Comparison of ENCODE assay signal across 2 cellular contexts in the genomic region with DNA sequence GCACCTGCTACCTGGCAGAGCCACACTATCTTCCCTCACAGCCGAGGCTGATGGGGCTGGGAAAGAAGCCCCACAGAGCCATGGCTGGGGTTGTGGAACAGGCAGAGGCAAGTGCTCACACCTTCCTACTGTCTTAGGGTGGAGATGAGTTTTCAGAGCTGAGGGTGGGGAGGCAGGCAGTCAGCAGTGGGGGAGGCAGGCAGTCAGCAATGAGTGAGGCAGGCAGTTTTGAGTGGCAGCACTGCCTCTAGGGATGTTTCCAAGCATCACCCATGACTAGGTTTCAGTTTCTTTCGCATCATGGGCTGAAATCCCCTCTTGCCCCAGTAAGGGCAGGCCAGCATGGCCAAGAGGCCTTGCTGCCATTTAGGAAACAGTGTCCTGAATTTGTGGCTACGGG.
TF ChIP-seq lines count a peak whose summit lies in the region.

No MANE protein-coding gene starts in this region.

TF ChIP-seq in H1, 55 proteins besides CTCF, POLR2A, EP300 and RAD21:
- TF ChIP-seq SP1 (IDR thresholded peaks at IDR 0.05; ENCODE audit: low read depth, low read length) (no peak), RFX5 (IDR thresholded peaks at IDR 0.05; ENCODE audit: borderline replicate concordance, low read depth, low read length) (no peak), GTF2F1 (IDR thresholded peaks at IDR 0.05; ENCODE audit: borderline replicate concordance, low read depth, low read length) (no peak), SP4 (IDR thresholded peaks at IDR 0.05; ENCODE audit: low read length) (no peak), NANOG (IDR thresholded peaks at IDR 0.05; ENCODE audit: insufficient read depth, low read depth, low read length, poor library complexity, severe bottlenecking) (no peak), JUN (IDR thresholded peaks at IDR 0.05; ENCODE audit: low read depth, low read length) (no peak), CHD1 (IDR thresholded peaks at IDR 0.05; ENCODE audit: low read depth, low read length) (no peak), CBX5 (IDR thresholded peaks at IDR 0.05; ENCODE audit: low read depth, low read length) (no peak), RXRA (IDR thresholded peaks at IDR 0.05; ENCODE audit: insufficient read depth, low read depth, low read length) (no peak), YY1 (IDR thresholded peaks at IDR 0.05; ENCODE audit: low read depth, low read length) (no peak), EZH2 (IDR thresholded peaks at IDR 0.05; ENCODE audit: low read depth, low read length, severe bottlenecking) (no peak), POLR2AphosphoS5 (IDR thresholded peaks at IDR 0.05; ENCODE audit: low read depth, low read length) (no peak), HDAC2 (IDR thresholded peaks at IDR 0.05; ENCODE audit: borderline replicate concordance in 1 of 2, low read depth in 2 of 2, low read length in 2 of 2) (no peak), CTBP2 (IDR thresholded peaks at IDR 0.05; ENCODE audit: borderline replicate concordance, insufficient read depth, insufficient read length, low read length) (no peak)
- TF ChIP-seq, protein P1, sequence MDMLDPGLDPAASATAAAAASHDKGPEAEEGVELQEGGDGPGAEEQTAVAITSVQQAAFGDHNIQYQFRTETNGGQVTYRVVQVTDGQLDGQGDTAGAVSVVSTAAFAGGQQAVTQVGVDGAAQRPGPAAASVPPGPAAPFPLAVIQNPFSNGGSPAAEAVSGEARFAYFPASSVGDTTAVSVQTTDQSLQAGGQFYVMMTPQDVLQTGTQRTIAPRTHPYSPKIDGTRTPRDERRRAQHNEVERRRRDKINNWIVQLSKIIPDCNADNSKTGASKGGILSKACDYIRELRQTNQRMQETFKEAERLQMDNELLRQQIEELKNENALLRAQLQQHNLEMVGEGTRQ (IDR thresholded peaks at IDR 0.05; ENCODE audit: low read length) = no peak
- TF ChIP-seq, protein P2, sequence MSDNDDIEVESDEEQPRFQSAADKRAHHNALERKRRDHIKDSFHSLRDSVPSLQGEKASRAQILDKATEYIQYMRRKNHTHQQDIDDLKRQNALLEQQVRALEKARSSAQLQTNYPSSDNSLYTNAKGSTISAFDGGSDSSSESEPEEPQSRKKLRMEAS (IDR thresholded peaks at IDR 0.05) = no peak

TF ChIP-seq in HEK293T, 16 proteins besides CTCF, POLR2A, EP300 and RAD21:
- TF ChIP-seq CTBP1 (IDR thresholded peaks at IDR 0.05; ENCODE audit: borderline replicate concordance) (no peak), FOXM1 (IDR thresholded peaks at IDR 0.05; ENCODE audit: borderline replicate concordance) (no peak), HDGF (IDR thresholded peaks at IDR 0.05; ENCODE audit: borderline replicate concordance) (no peak), L3MBTL2 (conservative IDR thresholded peaks at IDR 0.05) (no peak), FOXK2 (IDR thresholded peaks at IDR 0.05) (no peak), SP1 (IDR thresholded peaks at IDR 0.05) (no peak), LEF1 (IDR thresholded peaks at IDR 0.05; ENCODE audit: borderline replicate concordance) (no peak), NFRKB (IDR thresholded peaks at IDR 0.05) (no peak), TARDBP (IDR thresholded peaks at IDR 0.05) (no peak), BHLHE40 (IDR thresholded peaks at IDR 0.05; ENCODE audit: borderline replicate concordance) (no peak), ELF4 (IDR thresholded peaks at IDR 0.05) (no peak), ZNF384 (IDR thresholded peaks at IDR 0.05) (no peak), ARNT (IDR thresholded peaks at IDR 0.05) (no peak), SUZ12 (IDR thresholded peaks at IDR 0.05) (no peak)
- TF ChIP-seq, protein P3, sequence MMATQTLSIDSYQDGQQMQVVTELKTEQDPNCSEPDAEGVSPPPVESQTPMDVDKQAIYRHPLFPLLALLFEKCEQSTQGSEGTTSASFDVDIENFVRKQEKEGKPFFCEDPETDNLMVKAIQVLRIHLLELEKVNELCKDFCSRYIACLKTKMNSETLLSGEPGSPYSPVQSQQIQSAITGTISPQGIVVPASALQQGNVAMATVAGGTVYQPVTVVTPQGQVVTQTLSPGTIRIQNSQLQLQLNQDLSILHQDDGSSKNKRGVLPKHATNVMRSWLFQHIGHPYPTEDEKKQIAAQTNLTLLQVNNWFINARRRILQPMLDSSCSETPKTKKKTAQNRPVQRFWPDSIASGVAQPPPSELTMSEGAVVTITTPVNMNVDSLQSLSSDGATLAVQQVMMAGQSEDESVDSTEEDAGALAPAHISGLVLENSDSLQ (IDR thresholded peaks at IDR 0.05) = no peak
